In the genomic region with DNA sequence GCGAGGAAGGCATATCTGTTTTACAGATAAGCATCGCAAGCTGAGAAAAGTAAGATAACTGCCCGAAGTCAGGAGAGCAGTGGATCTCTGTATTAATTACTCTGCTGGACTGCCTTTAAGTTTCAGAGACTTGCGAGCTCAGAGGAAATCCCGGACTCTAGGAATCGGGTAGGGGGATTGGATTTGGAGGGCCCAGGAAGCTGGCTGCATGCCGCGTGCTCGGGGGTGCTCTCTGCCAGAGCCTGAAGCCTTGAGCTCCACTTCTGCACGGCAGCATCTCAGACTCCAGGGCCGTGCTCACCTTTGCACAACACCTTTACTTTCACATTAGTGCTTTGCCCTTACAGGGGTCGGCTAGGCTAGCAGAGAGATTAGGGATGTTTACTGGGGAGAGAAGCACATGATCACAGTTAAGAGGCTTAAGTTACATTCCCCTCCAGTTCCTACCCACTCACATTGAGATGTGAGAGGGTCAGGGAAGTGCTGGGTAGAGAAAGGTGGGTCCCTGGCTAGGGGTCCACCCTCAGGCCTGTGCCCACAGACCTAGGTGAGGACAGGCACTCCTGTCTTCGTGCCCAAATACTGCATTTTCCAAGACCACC, we compare ENCODE assay signal across 27 cellular contexts. TPM values are rescaled to one million over a fixed set of nuclear protein-coding genes. Genes with fewer than 3 reads are reported as not detected.
A peak's percentile ranks its signal among the peaks of the same experiment; 100 is the strongest.
DNase-seq lines count a peak whose midpoint lies in the region; TF ChIP-seq lines count a peak whose summit lies in the region.
"Had no signal": no experiment of that assay in that cellular context is flagged by ENCODE, and none has a peak within 500 bp of the region (broad histone marks: within the 10 kb centered on the region; RNA-seq: fewer than 3 reads in every experiment).

No MANE protein-coding gene starts in this region.

- peaks cover 21% of the 10 kb centered on the region for H3K4me1 ChIP-seq in A673 (ENCODE audit: insufficient read depth, low read length, poor library complexity, severe bottlenecking)
- H3K4me1 ChIP-seq: adrenal gland, heart left ventricle, left lung, prostate gland had no signal

- peaks cover 28% of the 10 kb centered on the region for H3K4me1 Mint-ChIP-seq in mesothelial cell of epicardium
- H3K4me1 Mint-ChIP-seq in activated CD4-positive, alpha-beta memory T cell treated with anti-CD3 and anti-CD28 coated beads, Interleukin-2, amount 10 ng/mL, durations not matched to agents 7 days and 5 days, result no peaks in the 10 kb centered on the region
- H3K4me1 Mint-ChIP-seq: activated CD4-positive, alpha-beta T cell treated with anti-CD3 and anti-CD28 coated beads, Interleukin-2, amount 10 ng/mL, durations not matched to agents 24 days and 14 days had no signal

- H3K36me3 ChIP-seq in A673 (ENCODE audit: insufficient read depth, low read length, poor library complexity, severe bottlenecking) (no peaks in the 10 kb centered on the region), H7 (replicated peaks; ENCODE audit: control insufficient read depth, insufficient read depth, low read length) (no peaks in the 10 kb centered on the region)
- H3K36me3 ChIP-seq: adrenal gland, brain microvascular endothelial cell, heart left ventricle, left lung, prostate gland had no signal

- H3K27ac Mint-ChIP-seq in mesothelial cell of epicardium, result peak overlapping the region; percentile 22
- no peak overlapping the region for H3K27ac Mint-ChIP-seq in activated CD4-positive, alpha-beta memory T cell treated with anti-CD3 and anti-CD28 coated beads, Interleukin-2, amount 10 ng/mL, durations not matched to agents 7 days and 5 days
- H3K27ac Mint-ChIP-seq: activated CD4-positive, alpha-beta T cell treated with anti-CD3 and anti-CD28 coated beads, Interleukin-2, amount 10 ng/mL, durations not matched to agents 24 days and 14 days; T-helper 2 cell treated with Interferon-gamma antibody and Interleukin-4, amounts not matched to agents 5 μg/mL and 100 μg/mL, for 36 hours had no signal

- H3K27me3 ChIP-seq in A673 (replicated peaks; ENCODE audit: insufficient read depth, low read depth, low read length, poor library complexity) (no peaks in the 10 kb centered on the region), H7 (ENCODE audit: control insufficient read depth, insufficient read depth, low read length) (no peaks in the 10 kb centered on the region)
- H3K27me3 ChIP-seq: adrenal gland, brain microvascular endothelial cell, left lung had no signal

- H3K9me3 ChIP-seq in A673 (ENCODE audit: low read depth, low read length, poor library complexity, severe bottlenecking), result no peaks in the 10 kb centered on the region
- H3K9me3 ChIP-seq: adrenal gland, heart left ventricle, mucosa of descending colon had no signal

- BruUV-seq in A673 (replicated peaks; lab: Mats Ljungman, UMichigan), result no TSS peak

- H3K4me3 ChIP-seq in A673 (ENCODE audit: low read depth, low read length, poor library complexity, severe bottlenecking) (no peak overlapping the region), H7 (ENCODE audit: insufficient read depth, low read depth, low read length) (no peak overlapping the region)
- H3K4me3 ChIP-seq: heart left ventricle, left lung, mucosa of descending colon, prostate gland had no signal

- TF ChIP-seq CTCF in A673 (conservative IDR thresholded peaks at IDR 0.05; ENCODE audit: low read depth, low read length), result no peak
- no peak for TF ChIP-seq CTCF in mesothelial cell of epicardium (IDR thresholded peaks at IDR 0.05; ENCODE audit: unreplicated experiment)

- H3K4me3 Mint-ChIP-seq in mesothelial cell of epicardium, result peak overlapping the region; percentile 33
- no peak overlapping the region for H3K4me3 Mint-ChIP-seq in activated CD4-positive, alpha-beta memory T cell treated with anti-CD3 and anti-CD28 coated beads, Interleukin-2, amount 10 ng/mL, durations not matched to agents 7 days and 5 days
- H3K4me3 Mint-ChIP-seq: activated CD4-positive, alpha-beta T cell treated with anti-CD3 and anti-CD28 coated beads, Interleukin-2, amount 10 ng/mL, durations not matched to agents 24 days and 14 days; T-helper 2 cell treated with Interferon-gamma antibody and Interleukin-4, amounts not matched to agents 5 μg/mL and 100 μg/mL, for 36 hours had no signal

- intact Hi-C loops in A673 (cut with micrococcal nuclease; ENCODE audit: unreplicated experiment), result loop anchor here (10.0 kb wide), 1 partner anchor 191 kb away; no protein-coding TSS in a partner anchor

- CTCF ChIA-PET in A673 (lab: Charles Lee), result no interaction called here
- CTCF ChIA-PET in activated CD4-positive, alpha-beta memory T cell treated with anti-CD3 and anti-CD28 coated beads, Interleukin-2, amount 10 ng/mL, durations not matched to agents 7 days and 5 days (lab: Charles Lee), result no interaction called here

- H3K27ac ChIP-seq in A673 (ENCODE audit: low read depth, low read length, poor library complexity, severe bottlenecking), result peak overlapping the region; percentile 67
- H3K27ac ChIP-seq: adrenal gland, brain microvascular endothelial cell, heart left ventricle, left lung, prostate gland had no signal

- H3K27me3 Mint-ChIP-seq in mesothelial cell of epicardium (ENCODE audit: low read depth), result no peaks in the 10 kb centered on the region
- no peaks in the 10 kb centered on the region for H3K27me3 Mint-ChIP-seq in activated CD4-positive, alpha-beta memory T cell treated with anti-CD3 and anti-CD28 coated beads, Interleukin-2, amount 10 ng/mL, durations not matched to agents 7 days and 5 days
- H3K27me3 Mint-ChIP-seq: activated CD4-positive, alpha-beta T cell treated with anti-CD3 and anti-CD28 coated beads, Interleukin-2, amount 10 ng/mL, durations not matched to agents 24 days and 14 days had no signal

- H3K9me3 Mint-ChIP-seq in mesothelial cell of epicardium, result no peaks in the 10 kb centered on the region
- peaks cover 2% of the 10 kb centered on the region for H3K9me3 Mint-ChIP-seq in activated CD4-positive, alpha-beta memory T cell treated with anti-CD3 and anti-CD28 coated beads, Interleukin-2, amount 10 ng/mL, durations not matched to agents 7 days and 5 days

- H3K36me3 Mint-ChIP-seq in mesothelial cell of epicardium, result no peaks in the 10 kb centered on the region
- H3K36me3 Mint-ChIP-seq in activated CD4-positive, alpha-beta memory T cell treated with anti-CD3 and anti-CD28 coated beads, Interleukin-2, amount 10 ng/mL, durations not matched to agents 7 days and 5 days (ENCODE audit: low read depth), result no peaks in the 10 kb centered on the region

- POLR2A ChIA-PET in A673 (lab: Charles Lee; ENCODE audit: low non-redundant PET), result no interaction called here
- POLR2A ChIA-PET in activated CD4-positive, alpha-beta memory T cell treated with anti-CD3 and anti-CD28 coated beads, Interleukin-2, amount 10 ng/mL, durations not matched to agents 7 days and 5 days (lab: Charles Lee), result no interaction called here

- peak; percentile 81 for DNase-seq in A673 (ENCODE audit: low spot score)
- DNase-seq in H7, result peak; percentile 69
- peak; percentile 6 for DNase-seq in amniotic epithelial cell (ENCODE audit: low read depth)
- DNase-seq in mesothelial cell of epicardium (ENCODE audit: low spot score in 2 of 2, unreplicated experiment in 2 of 2), result no peak
- no peak for DNase-seq in SHP77 treated with DMSO at 0.1 percent for 48 hours (lab: John Stamatoyannopoulos, UW)
- DNase-seq in activated CD4-positive, alpha-beta memory T cell treated with anti-CD3 and anti-CD28 coated beads, Interleukin-2, amount 10 ng/mL, durations not matched to agents 7 days and 5 days, result no peak
- DNase-seq in GF-D8 (lab: John Stamatoyannopoulos, UW), result no peak
- DNase-seq in NCI-H2107 treated with DMSO at 0.1 percent for 48 hours (lab: John Stamatoyannopoulos, UW; ENCODE audit: unreplicated experiment), result no peak
- DNase-seq: ACHN; activated CD4-positive, alpha-beta T cell treated with anti-CD3 and anti-CD28 coated beads, Interleukin-2, amount 10 ng/mL, durations not matched to agents 24 days and 14 days; activated naive CD4-positive, alpha-beta T cell treated with Interleukin-2 at 50 U/mL for 16 hours; activated T-cell treated with anti-CD3 and anti-CD28 coated beads, Interleukin-2, amount 50 U/mL, for 48 hours; adrenal gland; brain microvascular endothelial cell; effector memory CD4-positive, alpha-beta T cell; foreskin fibroblast; heart left ventricle; left lung; mucosa of descending colon; NCI-H1417; NCI-H510A; stimulated activated CD4-positive, alpha-beta T cell treated with anti-CD3 and anti-CD28 coated beads, Interleukin-2, amount 100 ng/mL, for 24 hours had no signal

RNA-seq across cellular contexts. Expression of a gene that starts 57.0 kb away (rescaled TPM):
- not detected in 2 replicates for total RNA-seq in A673 (2021)
- not detected in 2 replicates for total RNA-seq in H7 (2014; rRNA removed; shearing (Covaris generic))
- total RNA-seq in mesothelial cell of epicardium, result not detected in 3 replicates
- total RNA-seq in activated CD4-positive, alpha-beta memory T cell treated with anti-CD3 and anti-CD28 coated beads, Interleukin-2, amount 10 ng/mL, durations not matched to agents 7 days and 5 days, result not detected
- total RNA-seq: activated CD4-positive, alpha-beta T cell treated with anti-CD3 and anti-CD28 coated beads, Interleukin-2, amount 10 ng/mL, durations not matched to agents 24 days and 14 days; adrenal gland; Daoy; heart left ventricle; left lung; mucosa of descending colon; skeletal muscle tissue; ureter had no signal

Comparison
In these comparisons a context has a peak if more than half of its experiments do, and no peak if none do; other contexts are left out.
1. DNase-seq: peak in A673 (single experiment), H7 (single experiment) and amniotic epithelial cell (single experiment); none in mesothelial cell of epicardium (0 of 2), SHP77 treated with DMSO at 0.1 percent for 48 hours (single experiment), activated CD4-positive, alpha-beta memory T cell treated with anti-CD3 and anti-CD28 coated beads, Interleukin-2, amount 10 ng/mL, durations not matched to agents 7 days and 5 days (single experiment), GF-D8 (single experiment) and NCI-H2107 treated with DMSO at 0.1 percent for 48 hours (single experiment).